Comparison of ENCODE assay signal across 1 cellular context in genomic region chr10:36254191-36254590, GRCh38.
TF ChIP-seq lines count a peak whose summit lies in the region.

No MANE protein-coding gene starts in this region.

TF ChIP-seq in HEK293, 187 proteins besides CTCF, POLR2A, EP300 and RAD21 (continued from another document and continues in another):
- TF ChIP-seq ZNF362 (tag by site-specific recombination; IDR thresholded peaks at IDR 0.05) = no peak
- peak; percentile 42; the same call in 1 of the 2 replicates for TF ChIP-seq PRDM4 (tag by site-specific recombination; IDR thresholded peaks at IDR 0.05)
- TF ChIP-seq ZNF114 (tag by site-specific recombination; IDR thresholded peaks at IDR 0.05) = no peak
- no peak for TF ChIP-seq ZNF707 (tag by site-specific recombination; IDR thresholded peaks at IDR 0.05)
- peak; percentile 37; the same call in 1 of the 2 replicates for TF ChIP-seq ZBTB44 (tag by site-specific recombination; IDR thresholded peaks at IDR 0.05)
- TF ChIP-seq ZNF449 (tag by site-specific recombination; IDR thresholded peaks at IDR 0.05) = no peak
- TF ChIP-seq ZNF138 (tag by site-specific recombination; IDR thresholded peaks at IDR 0.05; ENCODE audit: borderline replicate concordance) = no peak
- TF ChIP-seq ZNF610 (tag by site-specific recombination; IDR thresholded peaks at IDR 0.05; ENCODE audit: borderline replicate concordance) = no peak
- no peak for TF ChIP-seq SALL2 (tag by site-specific recombination; IDR thresholded peaks at IDR 0.05; ENCODE audit: borderline replicate concordance)
- TF ChIP-seq ZNF23 (tag by site-specific recombination; IDR thresholded peaks at IDR 0.05; ENCODE audit: borderline replicate concordance) = no peak
- TF ChIP-seq ZBTB8A (tag by site-specific recombination; IDR thresholded peaks at IDR 0.05) = no peak
- TF ChIP-seq ZNF76 (tag by site-specific recombination; IDR thresholded peaks at IDR 0.05; ENCODE audit: borderline replicate concordance, low read depth) = no peak
- TF ChIP-seq PBX3 (CRISPR knock-in tag; IDR thresholded peaks at IDR 0.05) = no peak
- no peak for TF ChIP-seq ZNF426 (tag by site-specific recombination; IDR thresholded peaks at IDR 0.05)
- no peak for TF ChIP-seq TCF7L2 (IDR thresholded peaks at IDR 0.05; ENCODE audit: borderline replicate concordance, low read depth, low read length)
- no peak for TF ChIP-seq ZBTB6 (tag by site-specific recombination; IDR thresholded peaks at IDR 0.05)
- TF ChIP-seq ZSCAN16 (tag by site-specific recombination; IDR thresholded peaks at IDR 0.05) = no peak
- TF ChIP-seq HOXA7 (CRISPR knock-in tag; IDR thresholded peaks at IDR 0.05; ENCODE audit: borderline replicate concordance) = no peak
- no peak for TF ChIP-seq ZNF239 (tag by site-specific recombination; IDR thresholded peaks at IDR 0.05)
- TF ChIP-seq ZNF513 (tag by site-specific recombination; IDR thresholded peaks at IDR 0.05) = no peak
- no peak for TF ChIP-seq ZNF830 (tag by site-specific recombination; IDR thresholded peaks at IDR 0.05; ENCODE audit: low read depth)
- no peak for TF ChIP-seq ZNF112 (tag by site-specific recombination; IDR thresholded peaks at IDR 0.05)
- 0 out of 2 replicates have a peak, but pooled peaks have one; percentile 28 for TF ChIP-seq OSR2 (tag by site-specific recombination; IDR thresholded peaks at IDR 0.05)
- TF ChIP-seq EGR2 (tag by site-specific recombination; IDR thresholded peaks at IDR 0.05; ENCODE audit: low read depth) = no peak
- no peak for TF ChIP-seq ZNF10 (tag by site-specific recombination; IDR thresholded peaks at IDR 0.05)
- TF ChIP-seq ATF2 (tag by site-specific recombination; IDR thresholded peaks at IDR 0.05; ENCODE audit: low read depth) = no peak
- TF ChIP-seq KLF17 (tag by site-specific recombination; IDR thresholded peaks at IDR 0.05) = no peak
- TF ChIP-seq ZNF677 (tag by site-specific recombination; IDR thresholded peaks at IDR 0.05) = no peak
- TF ChIP-seq ZEB2 (tag by site-specific recombination; IDR thresholded peaks at IDR 0.05) = no peak
- no peak for TF ChIP-seq ZNF558 (tag by site-specific recombination; IDR thresholded peaks at IDR 0.05)
- TF ChIP-seq PRDM6 (tag by site-specific recombination; IDR thresholded peaks at IDR 0.05) = peak; percentile 77
- no peak for TF ChIP-seq ZNF510 (tag by site-specific recombination; IDR thresholded peaks at IDR 0.05; ENCODE audit: insufficient replicate concordance)
- peak; percentile 51; the same call in 1 of the 2 replicates for TF ChIP-seq ZNF660 (tag by site-specific recombination; IDR thresholded peaks at IDR 0.05)
- no peak for TF ChIP-seq PRDM10 (tag by site-specific recombination; IDR thresholded peaks at IDR 0.05)
- TF ChIP-seq ZNF571 (tag by site-specific recombination; IDR thresholded peaks at IDR 0.05) = no peak
- no peak for TF ChIP-seq ZNF148 (tag by site-specific recombination; IDR thresholded peaks at IDR 0.05; ENCODE audit: borderline replicate concordance)
